Comparison of ENCODE assay signal across 29 cellular contexts in genomic region chr5:45336464-45336863, GRCh38.
"Had no signal": no experiment of that assay in that cellular context is flagged by ENCODE, and none has a peak within 500 bp of the region (broad histone marks: within the 10 kb centered on the region; RNA-seq: fewer than 3 reads in every experiment).

No MANE protein-coding gene starts in this region.

- H3K9me3 ChIP-seq: ovary, psoas muscle, right lobe of liver, sigmoid colon, suprapubic skin, testis, tibial artery, transverse colon, upper lobe of right lung, uterus had no signal

- H3K27me3 ChIP-seq: neural progenitor cell, ovary, right lobe of liver, sigmoid colon, spleen, suprapubic skin, testis, tibial artery, transverse colon, upper lobe of right lung, uterus had no signal

- ATAC-seq: natural killer cell; psoas muscle; right lobe of liver; stimulated activated memory B cell treated with anti-CD40 and anti-IgM and Interleukin-4, amounts not matched to agents 10 μg/mL and 1 μg/mL and 100 μg/mL, for 72 hours; stimulated activated naive CD8-positive, alpha-beta T cell treated with anti-CD3 and anti-CD28 coated beads, Interleukin-15, amount 100 ng/mL, for 72 hours; stimulated activated naive CD8-positive, alpha-beta T cell treated with anti-CD3 and anti-CD28 coated beads, Interleukin-15, Interleukin-2, amounts not matched to agents 100 U/mL and 50 U/mL, for 24 hours; upper lobe of right lung had no signal

- DNase-seq: natural killer cell; occipital lobe; ovary; posterior cingulate gyrus; psoas muscle; right cardiac atrium; right lobe of liver; sigmoid colon; spleen; stimulated activated CD4-positive, alpha-beta T cell treated with anti-CD3 and anti-CD28 coated beads, Interleukin-12 subunit alpha, Interleukin-12 subunit beta, amount 100 ng/mL, for 4 hours; stimulated activated CD4-positive, alpha-beta T cell treated with anti-CD3 and anti-CD28 coated beads, Interleukin-1b, Interleukin-23, amount 100 ng/mL, for 48 hours; stimulated activated CD4-positive, alpha-beta T cell treated with anti-CD3 and anti-CD28 coated beads, Interleukin-4, amount 100 ng/mL, for 1 hour; stimulated activated CD4-positive, alpha-beta T cell treated with anti-CD3 and anti-CD28 coated beads, Interleukin-4, amount 100 ng/mL, for 4 hours; stimulated activated CD8-positive, alpha-beta memory T cell treated with anti-CD3 and anti-CD28 coated beads, Interleukin-4, amount 100 ng/mL, for 48 hours; stimulated activated naive CD4-positive, alpha-beta T cell; stimulated activated naive CD8-positive, alpha-beta T cell treated with anti-CD3 and anti-CD28 coated beads, Interleukin-15, amount 100 ng/mL, for 72 hours; stimulated activated naive CD8-positive, alpha-beta T cell treated with anti-CD3 and anti-CD28 coated beads, Interleukin-15, Interleukin-2, amounts not matched to agents 100 U/mL and 50 U/mL, for 24 hours; substantia nigra; testis; tibial artery; transverse colon; upper lobe of right lung; uterus had no signal

- H3K4me1 ChIP-seq: neural progenitor cell, parathyroid adenoma, right lobe of liver, sigmoid colon, spleen, suprapubic skin, testis, tibial artery, transverse colon, upper lobe of right lung, uterus had no signal

- H3K4me3 ChIP-seq: neural progenitor cell, ovary, psoas muscle, right lobe of liver, sigmoid colon, skin epidermis, smooth muscle cell, spleen, suprapubic skin, testis, tibial artery, transverse colon, upper lobe of right lung, uterus had no signal

- H3K27ac ChIP-seq: neural progenitor cell, ovary, parathyroid adenoma, right lobe of liver, sigmoid colon, skin epidermis, spleen, suprapubic skin, testis, tibial artery, transverse colon, upper lobe of right lung, uterus had no signal

- H3K36me3 ChIP-seq: neural progenitor cell, ovary, right lobe of liver, sigmoid colon, spleen, suprapubic skin, tibial artery, transverse colon, upper lobe of right lung, uterus had no signal

- H3K4me2 ChIP-seq: neural progenitor cell, smooth muscle cell had no signal

- H3K9ac ChIP-seq: neural progenitor cell, parathyroid adenoma had no signal

- H2AFZ ChIP-seq: parathyroid adenoma had no signal
